Comparison of ENCODE assay signal across 10 cellular contexts in genomic region chr2:241680827-241681599, GRCh38. TPM values are rescaled to one million over a fixed set of nuclear protein-coding genes. Genes with fewer than 3 reads are reported as not detected.
DNase-seq lines count a peak whose midpoint lies in the region; ATAC-seq, FAIRE-seq and TF ChIP-seq lines count a peak whose summit lies in the region.
"Had no signal": no experiment of that assay in that cellular context is flagged by ENCODE, and none has a peak within 500 bp of the region (broad histone marks: within the 10 kb centered on the region; RNA-seq: fewer than 3 reads in every experiment).

No MANE protein-coding gene starts in this region.

- peaks cover 19% of the 10 kb centered on the region for H3K4me1 Mint-ChIP-seq in astrocyte (ENCODE audit: low read depth, unreplicated experiment)

- peak; percentile 94 for FAIRE-seq in astrocyte (lab: Jason Lieb, UNC)
- no peak for FAIRE-seq in urothelium cell line (lab: Jason Lieb, UNC)

- H3K4me1 ChIP-seq in heart left ventricle = peaks cover 0 to 15% (median 8%) of the 10 kb centered on the region in 12 donors
- peaks cover 26% of the 10 kb centered on the region for H3K4me1 ChIP-seq in astrocyte (ENCODE audit: insufficient read depth, low read length)

- no peak for TF ChIP-seq POLR2A in heart left ventricle (IDR thresholded peaks at IDR 0.05)

- H3K9ac ChIP-seq in astrocyte (ENCODE audit: low read length) = peak overlapping the region; percentile 66
- H3K9ac ChIP-seq: KMS-11 had no signal

- H3K27me3 Mint-ChIP-seq in astrocyte (ENCODE audit: low read depth, unreplicated experiment) = no peaks in the 10 kb centered on the region
- H3K27me3 Mint-ChIP-seq: CD4-positive, CD25-positive, alpha-beta regulatory T cell had no signal

- intact Hi-C loops in heart left ventricle (cut with DNase I) (no loop called here), cardiac septum (cut with DNase I) (no loop called here)

- DNase-seq in heart left ventricle (peak in 1 of 5 donors; percentile 49), cardiac septum (ENCODE audit: low spot score) (no peak), astrocyte (ENCODE audit: low read depth) (peak; percentile 98), iris pigment epithelial cell (ENCODE audit: low read depth) (peak; percentile 99), urothelium cell line (ENCODE audit: low spot score) (peak; percentile 76), T-helper 9 cell (no peak), HuH-7 (ENCODE audit: low spot score) (no peak)
- DNase-seq: CD4-positive, CD25-positive, alpha-beta regulatory T cell had no signal

- H3K4me3 ChIP-seq in heart left ventricle (no peak overlapping the region), astrocyte (ENCODE audit: insufficient read depth, low read depth, low read length) (peak overlapping the region; percentile 25)

- peak overlapping the region; percentile 74 for H3K4me3 Mint-ChIP-seq in astrocyte (ENCODE audit: unreplicated experiment)

- no peaks in the 10 kb centered on the region for H3K9me3 ChIP-seq in heart left ventricle
- no peaks in the 10 kb centered on the region for H3K9me3 ChIP-seq in astrocyte (ENCODE audit: insufficient read depth, low read depth, low read length)

- no peaks in the 10 kb centered on the region for H3K27me3 ChIP-seq in heart left ventricle
- no peaks in the 10 kb centered on the region for H3K27me3 ChIP-seq in astrocyte (ENCODE audit: insufficient read depth, low read length)

- peak overlapping the region; percentile 87 for H3K27ac Mint-ChIP-seq in astrocyte (ENCODE audit: unreplicated experiment)

- no peak for TF ChIP-seq CTCF in heart left ventricle (IDR thresholded peaks at IDR 0.05)
- no peak for TF ChIP-seq CTCF in astrocyte (IDR thresholded peaks at IDR 0.05; ENCODE audit: insufficient read depth, low read depth, low read length)

- H3K4me2 ChIP-seq in astrocyte (ENCODE audit: low read length) = peak overlapping the region; percentile 70
- H3K4me2 ChIP-seq: KMS-11 had no signal

- H3K9me3 Mint-ChIP-seq in astrocyte (ENCODE audit: unreplicated experiment) = no peaks in the 10 kb centered on the region
- H3K9me3 Mint-ChIP-seq: CD4-positive, CD25-positive, alpha-beta regulatory T cell had no signal

- H3K79me2 ChIP-seq in astrocyte (ENCODE audit: insufficient read depth, low read length) = peaks cover 49% of the 10 kb centered on the region

- ATAC-seq in heart left ventricle (peak; percentile 25 to 86 (median 70)), GM19463 (IDR thresholded peaks at IDR 0.05; ENCODE audit: unreplicated experiment) (no peak)

- peaks cover 12% of the 10 kb centered on the region for H3K36me3 Mint-ChIP-seq in astrocyte (ENCODE audit: low read depth, unreplicated experiment)

- WGBS in heart left ventricle, 4 donors = 81 to 87% (median 87%) methylated on average over 14 of the region's 14 CpGs

- peaks cover 9% of the 10 kb centered on the region for H4K20me1 ChIP-seq in astrocyte (ENCODE audit: insufficient read depth, low read length)

- H2AFZ ChIP-seq in astrocyte (ENCODE audit: low read depth, low read length) = no peak overlapping the region

- H3K27ac ChIP-seq in heart left ventricle (peak overlapping the region in 1 of 12 donors; percentile 37), astrocyte (ENCODE audit: low read depth, low read length) (peak overlapping the region; percentile 88)
- H3K27ac ChIP-seq: KMS-11 had no signal

- H3K36me3 ChIP-seq in heart left ventricle (peaks cover 0 to 87% (median 41%) of the 10 kb centered on the region in 9 donors), astrocyte (ENCODE audit: insufficient read depth, low read length) (peaks cover 17% of the 10 kb centered on the region)

RNA-seq across cellular contexts. Expression of gene DTYMK, which starts 5.6 kb away (rescaled TPM):
- total RNA-seq in heart left ventricle (10 to 100 TPM in 2 of 9 donors, 1 to 10 TPM in 7; 7.5 to 21.0 (median 8.5) TPM), cardiac septum (10.5 TPM), astrocyte (25.5 and 26.1 TPM in 2 replicates)
- polyA plus RNA-seq in heart left ventricle = 10 to 100 TPM in 1 of 2 donors, 1 to 10 TPM in 1; 9.7 to 19.6 TPM

RNA-seq across cellular contexts. Expression of gene ING5, which starts 20.8 kb away (rescaled TPM):
- total RNA-seq in heart left ventricle = 10 to 100 TPM; 11.8 to 29.3 (median 18.2) TPM
- 10 to 100 TPM; 18.0 to 27.5 TPM for polyA plus RNA-seq in heart left ventricle
- 14.9 TPM for total RNA-seq in cardiac septum
- 15.8 and 19.7 TPM in 2 replicates for total RNA-seq in astrocyte

RNA-seq across cellular contexts. Expression of gene ATG4B, which starts 43.5 kb away (rescaled TPM):
- 10 to 100 TPM; 37.8 to 67.9 (median 48.3) TPM for total RNA-seq in heart left ventricle
- 10 to 100 TPM; 35.9 to 75.1 TPM for polyA plus RNA-seq in heart left ventricle
- 46.4 TPM for total RNA-seq in cardiac septum
- total RNA-seq in astrocyte = 75.4 and 83.2 TPM in 2 replicates

RNA-seq across cellular contexts. Expression of gene THAP4, which starts 44.1 kb away (rescaled TPM):
- total RNA-seq in heart left ventricle (100 to 1,000 TPM in 1 of 9 donors, 10 to 100 TPM in 8; 61.7 to 106 (median 74.2) TPM), cardiac septum (73.2 TPM), astrocyte (46.0 and 47.2 TPM in 2 replicates)
- polyA plus RNA-seq in heart left ventricle = 100 to 1,000 TPM in 1 of 2 donors, 10 to 100 TPM in 1; 81.5 to 110 TPM

RNA-seq across cellular contexts. Expression of gene D2HGDH, which starts 53.4 kb away (rescaled TPM):
- total RNA-seq in heart left ventricle (10 to 100 TPM in 8 of 9 donors, 1 to 10 TPM in 1; 9.2 to 24.1 (median 20.9) TPM), cardiac septum (15.7 TPM), astrocyte (10.0 and 11.5 TPM in 2 replicates)
- 10 to 100 TPM in 1 of 2 donors, 1 to 10 TPM in 1; 7.6 to 19.8 TPM for polyA plus RNA-seq in heart left ventricle

Comparison
In these comparisons a context has a peak if more than half of its experiments do, and no peak if none do; other contexts are left out.
1. DNase-seq: peak in astrocyte (single experiment), iris pigment epithelial cell (single experiment) and urothelium cell line (single experiment); none in cardiac septum (single experiment), T-helper 9 cell (single experiment) and HuH-7 (single experiment).